Comparison of ENCODE assay signal across 32 cellular contexts in genomic region chr5:19035816-19036215, GRCh38.
"Had no signal": no experiment of that assay in that cellular context is flagged by ENCODE, and none has a peak within 500 bp of the region (broad histone marks: within the 10 kb centered on the region; RNA-seq: fewer than 3 reads in every experiment).

No MANE protein-coding gene starts in this region.

- H3K36me3 Mint-ChIP-seq: immature natural killer cell; mesothelial cell of epicardium; naive B cell; natural killer cell; neural progenitor cell; stimulated activated naive B cell treated with anti-CD40 and anti-IgM and Interleukin-4, amounts not matched to agents 10 μg/mL and 1 μg/mL and 100 μg/mL, for 72 hours had no signal

- ATAC-seq: left colon; left lung; lower lobe of right lung; natural killer cell; psoas muscle; right cardiac atrium; sciatic nerve; stimulated activated naive B cell treated with anti-CD40 and anti-IgM and Interleukin-4, amounts not matched to agents 10 μg/mL and 1 μg/mL and 100 μg/mL, for 72 hours; stimulated activated naive CD8-positive, alpha-beta T cell treated with anti-CD3 and anti-CD28 coated beads, Interleukin-15, Interleukin-2, amounts not matched to agents 100 U/mL and 50 U/mL, for 24 hours had no signal

- H3K27ac Mint-ChIP-seq: immature natural killer cell; mesothelial cell of epicardium; naive B cell; natural killer cell; nephron progenitor cell; neural progenitor cell; stimulated activated naive B cell treated with anti-CD40 and anti-IgM and Interleukin-4, amounts not matched to agents 10 μg/mL and 1 μg/mL and 100 μg/mL, for 72 hours had no signal

- H3K4me3 Mint-ChIP-seq: immature natural killer cell; mesothelial cell of epicardium; naive B cell; natural killer cell; nephron progenitor cell; neural progenitor cell; stimulated activated naive B cell treated with anti-CD40 and anti-IgM and Interleukin-4, amounts not matched to agents 10 μg/mL and 1 μg/mL and 100 μg/mL, for 72 hours had no signal

- H3K9me3 Mint-ChIP-seq: mesothelial cell of epicardium, nephron progenitor cell, neural progenitor cell had no signal

- H3K27me3 ChIP-seq: left lung, neural progenitor cell, neutrophil, stomach, testis, thyroid gland, transverse colon, upper lobe of left lung, vagina had no signal

- DNase-seq: hypothalamus; immature natural killer cell; kidney; left colon; left lung; lower lobe of right lung; mammary epithelial cell; mesenchymal stem cell; naive B cell; natural killer cell; nephron progenitor cell; occipital lobe; psoas muscle; right cardiac atrium; stimulated activated CD4-positive, alpha-beta T cell treated with anti-CD3 and anti-CD28 coated beads, Interleukin-12 subunit alpha, Interleukin-12 subunit beta, amount 100 ng/mL, for 4 hours; stimulated activated CD4-positive, alpha-beta T cell treated with anti-CD3 and anti-CD28 coated beads, Interleukin-15, amount 100 ng/mL, for 24 hours; stimulated activated CD4-positive, alpha-beta T cell treated with anti-CD3 and anti-CD28 coated beads, Interleukin-2, amount 100 ng/mL, for 24 hours; stimulated activated CD4-positive, alpha-beta T cell treated with anti-CD3 and anti-CD28 coated beads, Interleukin-4, amount 100 ng/mL, for 1 hour; stimulated activated naive B cell treated with anti-CD40 and anti-IgM and Interleukin-4, amounts not matched to agents 10 μg/mL and 1 μg/mL and 100 μg/mL, for 72 hours; stimulated activated naive CD8-positive, alpha-beta T cell treated with anti-CD3 and anti-CD28 coated beads, Interleukin-15, Interleukin-2, amounts not matched to agents 100 U/mL and 50 U/mL, for 24 hours; stomach; testis; thyroid gland; transverse colon; upper lobe of left lung had no signal

- H3K4me3 ChIP-seq: left lung, lower lobe of right lung, neural progenitor cell, psoas muscle, skin epidermis, stomach, testis, thyroid gland, transverse colon, upper lobe of left lung, vagina had no signal

- H3K9ac ChIP-seq: neural progenitor cell, parathyroid adenoma had no signal

- H3K9me3 ChIP-seq: left lung, lower lobe of right lung, neutrophil, psoas muscle, testis, thyroid gland, transverse colon, upper lobe of left lung, vagina had no signal

- H2AFZ ChIP-seq: neural progenitor cell, parathyroid adenoma had no signal

- H3K4me1 ChIP-seq: left lung, lower lobe of right lung, parathyroid adenoma, psoas muscle, stomach, testis, thyroid gland, transverse colon, upper lobe of left lung, vagina had no signal

- H3K79me2 ChIP-seq: parathyroid adenoma had no signal

- H3K27ac ChIP-seq: left lung, lower lobe of right lung, neural progenitor cell, neutrophil, parathyroid adenoma, psoas muscle, skin epidermis, stomach, testis, thyroid gland, transverse colon, upper lobe of left lung, vagina had no signal

- H3K4me1 Mint-ChIP-seq: immature natural killer cell; naive B cell; natural killer cell; nephron progenitor cell; stimulated activated naive B cell treated with anti-CD40 and anti-IgM and Interleukin-4, amounts not matched to agents 10 μg/mL and 1 μg/mL and 100 μg/mL, for 72 hours had no signal

- H3K4me2 ChIP-seq: neural progenitor cell had no signal

- H3K36me3 ChIP-seq: left lung, lower lobe of right lung, neural progenitor cell, neutrophil, stomach, thyroid gland, transverse colon, upper lobe of left lung, vagina had no signal

- H3K27me3 Mint-ChIP-seq: naive B cell; stimulated activated naive B cell treated with anti-CD40 and anti-IgM and Interleukin-4, amounts not matched to agents 10 μg/mL and 1 μg/mL and 100 μg/mL, for 72 hours had no signal
